Comparison of ENCODE assay signal across 17 cellular contexts in genomic region chr2:2809771-2810170, GRCh38.
"Had no signal": no experiment of that assay in that cellular context is flagged by ENCODE, and none has a peak within 500 bp of the region (broad histone marks: within the 10 kb centered on the region; RNA-seq: fewer than 3 reads in every experiment).

No MANE protein-coding gene starts in this region.

- H3K4me1 ChIP-seq: left lung, prostate gland, tibial nerve, upper lobe of left lung had no signal

- H3K4me3 ChIP-seq: left lung, mucosa of descending colon, prostate gland, skin epidermis, thoracic aorta, tibial nerve, upper lobe of left lung had no signal

- DNase-seq: cortex of kidney; effector memory CD8-positive, alpha-beta T cell; hypothalamus; immature natural killer cell; left lung; mesenchymal stem cell; mucosa of descending colon; naive B cell; right cardiac atrium; stimulated activated CD4-positive, alpha-beta T cell treated with anti-CD3 and anti-CD28 coated beads, Interleukin-15, amount 100 ng/mL, for 24 hours; stimulated activated CD4-positive, alpha-beta T cell treated with anti-CD3 and anti-CD28 coated beads, Interleukin-2, amount 100 ng/mL, for 48 hours; stimulated activated naive B cell treated with anti-CD40 and anti-IgM and Interleukin-4, amounts not matched to agents 10 μg/mL and 1 μg/mL and 100 μg/mL, for 72 hours; upper lobe of left lung had no signal

- H3K9me3 ChIP-seq: prostate gland, thoracic aorta had no signal

- H3K36me3 ChIP-seq: left lung, prostate gland, thoracic aorta, tibial nerve, upper lobe of left lung had no signal

- H3K27ac ChIP-seq: left lung, prostate gland, skin epidermis, thoracic aorta, tibial nerve, upper lobe of left lung had no signal

- H3K27me3 ChIP-seq: left lung, tibial nerve, upper lobe of left lung had no signal

- ATAC-seq: effector memory CD8-positive, alpha-beta T cell; left lung; mucosa of descending colon; right cardiac atrium; stimulated activated naive B cell treated with anti-CD40 and anti-IgM and Interleukin-4, amounts not matched to agents 10 μg/mL and 1 μg/mL and 100 μg/mL, for 72 hours had no signal
